In the genomic region with DNA sequence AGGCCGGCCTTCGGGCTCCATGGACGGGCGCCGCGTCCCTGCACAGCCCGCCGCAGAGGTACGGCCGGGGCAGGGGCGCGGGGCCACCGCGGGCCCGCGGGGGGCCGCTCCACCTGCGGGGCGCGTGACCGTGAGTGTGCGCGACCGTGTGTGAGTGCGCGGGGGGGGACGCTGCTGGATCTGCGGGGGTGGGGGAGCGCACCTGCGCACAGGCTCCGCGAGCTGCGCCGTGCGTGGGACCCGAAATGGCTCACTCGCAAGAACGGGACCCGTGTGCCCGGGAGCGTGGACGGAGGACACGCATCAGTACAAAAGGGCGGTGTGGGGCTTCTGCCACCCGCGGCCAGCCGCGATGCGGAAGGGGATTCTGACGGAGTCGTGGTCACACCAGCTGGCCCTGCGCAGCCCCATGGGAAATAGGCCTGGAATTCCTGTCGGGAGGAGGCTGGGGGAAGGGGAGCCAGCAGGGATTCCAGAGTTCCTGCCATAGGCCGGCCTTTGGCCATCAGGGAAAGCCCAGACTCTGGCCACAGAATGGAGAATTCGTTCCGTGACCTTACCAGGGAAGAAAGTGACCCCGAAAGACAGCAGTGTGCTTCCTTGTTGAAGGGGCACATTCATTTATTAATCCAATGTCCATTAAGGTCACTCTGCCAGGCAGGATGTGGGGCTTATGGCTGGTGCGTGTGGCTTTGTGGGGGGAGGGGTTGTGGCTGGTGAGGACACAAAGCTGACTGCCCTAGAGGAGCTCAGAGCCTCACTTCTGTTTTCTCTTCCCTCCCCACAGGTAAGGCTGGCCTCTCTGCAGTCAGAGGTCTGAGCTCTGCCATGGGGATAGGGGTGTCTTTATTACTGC, we compare ENCODE assay signal across 8 cellular contexts. TPM values are rescaled to one million over a fixed set of nuclear protein-coding genes. Genes with fewer than 3 reads are reported as not detected.
DNase-seq lines count a peak whose midpoint lies in the region; ATAC-seq lines count a peak whose summit lies in the region.

No MANE protein-coding gene starts in this region.

- peaks cover 11 to 56% (median 45%) of the 10 kb centered on the region in 5 donors for H3K4me1 ChIP-seq in subcutaneous abdominal adipose tissue (ENCODE audit: control insufficient read depth in 5 of 5, insufficient read depth in 5 of 5, low read length in 5 of 5)

- peaks cover 0 to 39% (median 34%) of the 10 kb centered on the region in 5 donors for H3K36me3 ChIP-seq in subcutaneous abdominal adipose tissue (ENCODE audit: control insufficient read depth in 5 of 5, insufficient read depth in 5 of 5, low read length in 5 of 5)

- H3K4me3 ChIP-seq in subcutaneous abdominal adipose tissue (ENCODE audit: low read depth in 1 of 5, low read length in 5 of 5), result peak overlapping the region; percentile 69 to 90 (median 84)

- no peaks in the 10 kb centered on the region for H3K9me3 ChIP-seq in subcutaneous abdominal adipose tissue (ENCODE audit: control insufficient read depth in 5 of 5, low read length in 5 of 5)

- DNase-seq in activated effector memory CD4-positive, alpha-beta T cell treated with anti-CD3 and anti-CD28 coated beads, Interleukin-2, amount 50 U/mL, for 16 hours, result peak; percentile 86
- no peak for DNase-seq in activated effector memory CD4-positive, alpha-beta T cell treated with Interleukin-2 at 50 U/mL for 16 hours
- peak; percentile 47 for DNase-seq in NCI-H2227 treated with DMSO at 0.1 percent for 48 hours (lab: John Stamatoyannopoulos, UW)
- DNase-seq in activated CD8-positive, alpha-beta memory T cell treated with anti-CD3 and anti-CD28 coated beads for 24 hours, result peak; percentile 76
- DNase-seq in epidermal melanocyte (ENCODE audit: insufficient read length, low spot score), result peak; percentile 80
- DNase-seq in mucosa of gallbladder (ENCODE audit: low spot score), result peak; percentile 59

- H3K27ac ChIP-seq in subcutaneous abdominal adipose tissue (ENCODE audit: low read depth, low read length), result peak overlapping the region; percentile 94

- H3K9ac ChIP-seq in subcutaneous abdominal adipose tissue (ENCODE audit: low read length in 5 of 5), result peak overlapping the region; percentile 79 to 94 (median 91)

- ATAC-seq in HG02852 (IDR thresholded peaks at IDR 0.05; ENCODE audit: unreplicated experiment), result peak; percentile 34

- H3K27me3 ChIP-seq in subcutaneous abdominal adipose tissue (ENCODE audit: control insufficient read depth in 5 of 5, insufficient read depth in 4 of 5, low read length in 5 of 5), result no peaks in the 10 kb centered on the region

RNA-seq across cellular contexts. Expression of a gene that starts 0.5 kb away (rescaled TPM):
- total RNA-seq in mucosa of gallbladder, result 145 TPM

RNA-seq across cellular contexts. Expression of a gene that starts 10.0 kb away (rescaled TPM):
- total RNA-seq in mucosa of gallbladder, result 9.4 TPM

RNA-seq across cellular contexts. Expression of a gene that starts 27.7 kb away (rescaled TPM):
- total RNA-seq in mucosa of gallbladder, result 143 TPM

RNA-seq across cellular contexts. Expression of a gene that starts 45.8 kb away (rescaled TPM):
- total RNA-seq in mucosa of gallbladder, result 22.4 TPM

RNA-seq across cellular contexts. Expression of a gene that starts 46.0 kb away (rescaled TPM):
- total RNA-seq in mucosa of gallbladder, result 11.7 TPM
